ENCODE assay signal across 16 cellular contexts in genomic region chr17:78031435-78031834, GRCh38.
A peak's percentile ranks its signal among the peaks of the same experiment; 100 is the strongest.
DNase-seq lines count a peak whose midpoint lies in the region; ATAC-seq and TF ChIP-seq lines count a peak whose summit lies in the region.
"Had no signal": no experiment of that assay in that cellular context is flagged by ENCODE, and none has a peak within 500 bp of the region (broad histone marks: within the 10 kb centered on the region; RNA-seq: fewer than 3 reads in every experiment).

No MANE protein-coding gene starts in this region.

- peaks cover 20% of the 10 kb centered on the region for H3K4me1 Mint-ChIP-seq in CD14-positive monocyte

- ATAC-seq in thoracic aorta (ENCODE audit: insufficient number of reproducible peaks, low FRiP score, low read depth): no peak
- ATAC-seq in HG02678 (IDR thresholded peaks at IDR 0.05; ENCODE audit: unreplicated experiment): no peak
- ATAC-seq in GM19324 (IDR thresholded peaks at IDR 0.05; ENCODE audit: low FRiP score, unreplicated experiment): no peak
- ATAC-seq: GM12878, HepG2 had no signal

- H2AFZ ChIP-seq in KMS-11 (ENCODE audit: low read depth): no peak overlapping the region

- no peaks in the 10 kb centered on the region for H3K36me3 ChIP-seq in KMS-11 (ENCODE audit: insufficient read depth)
- H3K36me3 ChIP-seq in thoracic aorta: no peaks in the 10 kb centered on the region

- H3K27ac Mint-ChIP-seq in CD14-positive monocyte: peak overlapping the region in 1 of 7 donors; percentile 14

- no peaks in the 10 kb centered on the region for H4K20me1 ChIP-seq in KMS-11 (ENCODE audit: insufficient read depth)
- H4K20me1 ChIP-seq: BLaER1 treated with 17β-estradiol and CSF1 and Interleukin-3, amounts not matched to agents 10 nM and 100 nM had no signal

- no peaks in the 10 kb centered on the region for H3K79me2 ChIP-seq in KMS-11 (ENCODE audit: insufficient read depth, low read depth)

- peaks cover 35 to 37% of the 10 kb centered on the region in 2 donors for H3K36me3 Mint-ChIP-seq in CD14-positive monocyte

- DNase-seq in D341Med (ENCODE audit: low spot score): peak; percentile 14
- peak; percentile 42 for DNase-seq in cerebellar cortex (ENCODE audit: low spot score)
- no peak for DNase-seq in thoracic aorta (ENCODE audit: low spot score)
- DNase-seq in CD14-positive monocyte (ENCODE audit: low spot score): no peak
- DNase-seq: ACHN; CD4-positive, alpha-beta memory T cell; COR-L47; DMS53; Kasumi-1 had no signal

- H3K4me3 Mint-ChIP-seq in CD14-positive monocyte: no peak overlapping the region
- H3K4me3 Mint-ChIP-seq: CD4-positive, alpha-beta memory T cell; HFFc6 had no signal

- H3K27me3 Mint-ChIP-seq in CD14-positive monocyte (ENCODE audit: low read depth in 3 of 3): peaks cover 0 to 4% (median 0%) of the 10 kb centered on the region in 3 donors
- H3K27me3 Mint-ChIP-seq: CD4-positive, alpha-beta memory T cell had no signal

- peaks cover 0 to 4% (median 0%) of the 10 kb centered on the region in 7 donors for H3K9me3 Mint-ChIP-seq in CD14-positive monocyte
- H3K9me3 Mint-ChIP-seq: CD4-positive, alpha-beta memory T cell; HFFc6 had no signal

- H3K4me1 ChIP-seq in KMS-11 (ENCODE audit: low read depth, poor library complexity, severe bottlenecking) (peaks cover 45% of the 10 kb centered on the region), thoracic aorta (ENCODE audit: control insufficient read depth in 1 of 2, low read depth in 2 of 2) (peaks cover 17 to 33% of the 10 kb centered on the region in 2 donors)

- H3K9ac ChIP-seq in KMS-11: no peak overlapping the region
- H3K9ac ChIP-seq: BLaER1 treated with 17β-estradiol and CSF1 and Interleukin-3, amounts not matched to agents 10 nM and 100 nM had no signal

- H3K27me3 ChIP-seq in KMS-11 (ENCODE audit: insufficient read depth, low read depth) (no peaks in the 10 kb centered on the region), thoracic aorta (replicated peaks; ENCODE audit: insufficient read depth) (no peaks in the 10 kb centered on the region)
- H3K27me3 ChIP-seq: BLaER1 treated with 17β-estradiol and CSF1 and Interleukin-3, amounts not matched to agents 10 nM and 100 nM had no signal

- peak overlapping the region; percentile 38; the same call in 1 of the 2 replicates for H3K4me2 ChIP-seq in KMS-11
- H3K4me2 ChIP-seq: BLaER1 treated with 17β-estradiol and CSF1 and Interleukin-3, amounts not matched to agents 10 nM and 100 nM had no signal

- H3K4me3 ChIP-seq in KMS-11 (IDR thresholded peaks at IDR 0.05; ENCODE audit: insufficient read depth, low read depth, low read length): no peak overlapping the region
- no peak overlapping the region for H3K4me3 ChIP-seq in thoracic aorta
- H3K4me3 ChIP-seq: BLaER1 treated with 17β-estradiol and CSF1 and Interleukin-3, amounts not matched to agents 10 nM and 100 nM; GM12878 had no signal

- intact Hi-C loops in CD14-positive monocyte (cut with micrococcal nuclease): no loop called here

- TF ChIP-seq CTCF in KMS-11 (conservative IDR thresholded peaks at IDR 0.05; ENCODE audit: low read depth, low read length) (no peak), thoracic aorta (IDR thresholded peaks at IDR 0.05) (no peak), CD14-positive monocyte (IDR thresholded peaks at IDR 0.05) (no peak)

- H3K27ac ChIP-seq in KMS-11: no peak overlapping the region
- H3K27ac ChIP-seq in thoracic aorta: peak overlapping the region; percentile 70 to 80
- H3K27ac ChIP-seq: BLaER1 treated with 17β-estradiol and CSF1 and Interleukin-3, amounts not matched to agents 10 nM and 100 nM had no signal

- no peaks in the 10 kb centered on the region for H3K9me3 ChIP-seq in thoracic aorta
- H3K9me3 ChIP-seq: BLaER1 treated with 17β-estradiol and CSF1 and Interleukin-3, amounts not matched to agents 10 nM and 100 nM had no signal

Comparison
In these comparisons a context has a peak if more than half of its experiments do, and no peak if none do; other contexts are left out.
1. DNase-seq: peak in D341Med (single experiment) and cerebellar cortex (single experiment); none in thoracic aorta (single experiment) and CD14-positive monocyte (single experiment).